Comparison of ENCODE assay signal across 2 cellular contexts in the genomic region with DNA sequence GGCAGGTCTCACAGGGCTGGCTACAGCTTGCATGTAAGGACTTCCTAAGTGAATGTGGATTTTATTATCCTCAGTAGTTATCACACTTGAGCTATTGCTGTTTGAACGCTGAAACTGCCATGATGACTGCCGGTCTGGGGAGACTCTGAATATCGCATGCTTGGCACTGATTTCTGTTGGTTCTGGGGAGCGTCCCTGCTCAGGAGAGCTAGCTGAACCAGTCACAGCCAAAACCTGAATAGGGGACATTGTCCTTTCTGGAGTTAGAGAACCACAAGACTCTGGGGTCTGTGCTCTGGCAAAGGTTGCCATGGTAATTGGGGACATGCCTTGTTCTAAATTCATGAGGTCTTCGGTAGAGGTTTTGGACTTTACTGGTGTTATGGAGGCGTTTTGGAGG.
A peak's percentile ranks its signal among the peaks of the same experiment; 100 is the strongest.
TF ChIP-seq lines count a peak whose summit lies in the region.

No MANE protein-coding gene starts in this region.

TF ChIP-seq in IMR-90, 13 proteins besides CTCF, POLR2A, EP300 and RAD21:
- TF ChIP-seq CEBPB (IDR thresholded peaks at IDR 0.05; ENCODE audit: low read depth, low read length): no peak
- TF ChIP-seq RCOR1 (IDR thresholded peaks at IDR 0.05; ENCODE audit: insufficient replicate concordance, low read length): no peak
- TF ChIP-seq RFX5 (IDR thresholded peaks at IDR 0.05; ENCODE audit: low read depth, low read length): no peak
- TF ChIP-seq, protein P1, sequence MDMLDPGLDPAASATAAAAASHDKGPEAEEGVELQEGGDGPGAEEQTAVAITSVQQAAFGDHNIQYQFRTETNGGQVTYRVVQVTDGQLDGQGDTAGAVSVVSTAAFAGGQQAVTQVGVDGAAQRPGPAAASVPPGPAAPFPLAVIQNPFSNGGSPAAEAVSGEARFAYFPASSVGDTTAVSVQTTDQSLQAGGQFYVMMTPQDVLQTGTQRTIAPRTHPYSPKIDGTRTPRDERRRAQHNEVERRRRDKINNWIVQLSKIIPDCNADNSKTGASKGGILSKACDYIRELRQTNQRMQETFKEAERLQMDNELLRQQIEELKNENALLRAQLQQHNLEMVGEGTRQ (IDR thresholded peaks at IDR 0.05; ENCODE audit: low read depth, low read length): no peak
- TF ChIP-seq ELK1 (IDR thresholded peaks at IDR 0.05; ENCODE audit: borderline replicate concordance, low read depth, low read length): no peak
- TF ChIP-seq CHD1 (IDR thresholded peaks at IDR 0.05; ENCODE audit: low read depth, low read length): no peak
- no peak for TF ChIP-seq SMC3 (IDR thresholded peaks at IDR 0.05; ENCODE audit: low read depth, low read length)

TF ChIP-seq in K562, 482 proteins besides CTCF, POLR2A, EP300 and RAD21:
- 0 out of 2 replicates have a peak, but pooled peaks have one; percentile 28 for TF ChIP-seq RFX1 (IDR thresholded peaks at IDR 0.05)
- no peak for TF ChIP-seq RREB1 (CRISPR knock-in tag; IDR thresholded peaks at IDR 0.05)
